ENCODE assay signal across 1 cellular context in genomic region chr6:133767571-133767970, GRCh38.
A peak's percentile ranks its signal among the peaks of the same experiment; 100 is the strongest.
TF ChIP-seq lines count a peak whose summit lies in the region.

No MANE protein-coding gene starts in this region.

TF ChIP-seq in IMR-90, 13 proteins besides CTCF, POLR2A, EP300 and RAD21:
- TF ChIP-seq USF2 (IDR thresholded peaks at IDR 0.05; ENCODE audit: low read depth, low read length) (no peak), MAZ (IDR thresholded peaks at IDR 0.05; ENCODE audit: borderline replicate concordance, low read depth, low read length) (no peak), ELK1 (IDR thresholded peaks at IDR 0.05; ENCODE audit: borderline replicate concordance, low read depth, low read length) (no peak), MAFK (IDR thresholded peaks at IDR 0.05; ENCODE audit: low read depth, low read length) (0 out of 2 replicates have a peak, but pooled peaks have one; percentile 36), FOS (IDR thresholded peaks at IDR 0.05; ENCODE audit: low read depth, low read length) (no peak)
